1 cellular context compared by ENCODE assay signal in genomic region chr14:26593377-26593776, GRCh38.
TF ChIP-seq lines count a peak whose summit lies in the region.

No MANE protein-coding gene starts in this region.

TF ChIP-seq in SK-N-SH treated with all-trans-retinoic acid at 6 μM for 48 hours, 23 proteins besides CTCF, POLR2A, EP300 and RAD21 (continued from another document):
- no peak for TF ChIP-seq OSR1 (CRISPR knock-in tag; IDR thresholded peaks at IDR 0.05)
- TF ChIP-seq RARB (CRISPR knock-in tag; IDR thresholded peaks at IDR 0.05) = no peak
- TF ChIP-seq GLIS3 (CRISPR knock-in tag; IDR thresholded peaks at IDR 0.05) = no peak
- no peak for TF ChIP-seq PPARA (CRISPR knock-in tag; IDR thresholded peaks at IDR 0.05; ENCODE audit: borderline replicate concordance)
